8 cellular contexts compared by ENCODE assay signal in genomic region chr4:41360911-41361830, GRCh38.
DNase-seq lines count a peak whose midpoint lies in the region; ATAC-seq, FAIRE-seq and TF ChIP-seq lines count a peak whose summit lies in the region.

No MANE protein-coding gene starts in this region.

- CTCF ChIA-PET in endothelial cell of umbilical vein (lab: Charles Lee) (interaction anchor here (0.6 to 2.7 kb wide), 8 partner anchors 16 to 300 kb away, joined by 3 to 13 read pairs (median 5); no protein-coding TSS in a partner anchor), T-cell (lab: Charles Lee) (no interaction called here)

- no TSS peak for BruUV-seq in endothelial cell of umbilical vein (replicated peaks; lab: Mats Ljungman, UMichigan)

- H3K36me3 Mint-ChIP-seq in mesothelial cell of epicardium = no peaks in the 10 kb centered on the region
- H3K36me3 Mint-ChIP-seq in T-cell = no peaks in the 10 kb centered on the region
- no peaks in the 10 kb centered on the region for H3K36me3 Mint-ChIP-seq in effector memory CD8-positive, alpha-beta T cell (ENCODE audit: insufficient read depth)

- no peak overlapping the region for H3K9ac ChIP-seq in endothelial cell of umbilical vein (replicated peaks; ENCODE audit: extremely low read depth, insufficient read depth, low read length)

- H3K27me3 ChIP-seq in endothelial cell of umbilical vein (ENCODE audit: control insufficient read depth in 2 of 2, insufficient read depth in 2 of 2, low read length in 2 of 2) = peaks cover 11 to 58% of the 10 kb centered on the region in 2 experiments

- dilution Hi-C loops in endothelial cell of umbilical vein (cut with MboI; ENCODE audit: extremely low pct_ligation_motif_present, low sequenced_read_pairs) = no loop called here

- no peak for TF ChIP-seq POLR2A in H54 (IDR thresholded peaks at IDR 0.05; ENCODE audit: low read depth, low read length)
- TF ChIP-seq POLR2A in endothelial cell of umbilical vein (IDR thresholded peaks at IDR 0.05; ENCODE audit: low read depth, low read length) = no peak

- H4K20me1 ChIP-seq in endothelial cell of umbilical vein (replicated peaks; ENCODE audit: control insufficient read depth, extremely low read depth, insufficient read depth, low read length) = no peaks in the 10 kb centered on the region

- DNase-seq in H54 (ENCODE audit: insufficient read length, low spot score) = peak; percentile 32
- DNase-seq in NCI-H69 (lab: John Stamatoyannopoulos, UW) = peak; percentile 37
- peak; percentile 50 for DNase-seq in endothelial cell of umbilical vein (ENCODE audit: low read depth, low spot score)
- peak; percentile 30 to 67 for DNase-seq in mesothelial cell of epicardium (ENCODE audit: low spot score in 2 of 2, unreplicated experiment in 2 of 2)
- no peak for DNase-seq in T-cell
- no peak for DNase-seq in effector memory CD8-positive, alpha-beta T cell

- ATAC-seq in T-cell (replicated peaks in 1 of 4) = no peak
- ATAC-seq in HG03439 (IDR thresholded peaks at IDR 0.05; ENCODE audit: unreplicated experiment) = no peak
- ATAC-seq in effector memory CD8-positive, alpha-beta T cell (replicated peaks) = no peak

- H3K27ac ChIP-seq in endothelial cell of umbilical vein (ENCODE audit: insufficient read depth, low read depth, low read length) (no peak overlapping the region), urinary bladder (ENCODE audit: low read depth) (peak overlapping the region; percentile 29)

- peak overlapping the region; percentile 69 for H2AFZ ChIP-seq in endothelial cell of umbilical vein (ENCODE audit: low read depth, low read length)

- H3K27me3 Mint-ChIP-seq in mesothelial cell of epicardium (ENCODE audit: low read depth) (no peaks in the 10 kb centered on the region), T-cell (peaks cover 33 to 52% of the 10 kb centered on the region in 2 donors)
- H3K27me3 Mint-ChIP-seq in effector memory CD8-positive, alpha-beta T cell = peaks cover 25 to 44% of the 10 kb centered on the region in 2 donors

- WGBS in urinary bladder = under 1% methylated on average over 67 of the region's 67 CpGs

- FAIRE-seq in H54 (lab: Jason Lieb, UNC) (no peak), endothelial cell of umbilical vein (lab: Jason Lieb, UNC) (no peak)

- intact Hi-C loops in endothelial cell of umbilical vein (cut with micrococcal nuclease) = loop anchor here (2.0 to 10.0 kb wide), 4 partner anchors 24 to 284 kb away; partner anchors contain the start of gene LIMCH1

- H3K4me1 Mint-ChIP-seq in mesothelial cell of epicardium = peaks cover 33% of the 10 kb centered on the region
- H3K4me1 Mint-ChIP-seq in T-cell = peaks cover 0 to 3% (median 0%) of the 10 kb centered on the region in 3 donors
- H3K4me1 Mint-ChIP-seq in effector memory CD8-positive, alpha-beta T cell (ENCODE audit: low read depth in 2 of 2) = no peaks in the 10 kb centered on the region

- no peaks in the 10 kb centered on the region for H3K9me3 ChIP-seq in endothelial cell of umbilical vein (replicated peaks; ENCODE audit: control insufficient read depth, insufficient read depth, low read length)

- peaks cover 0 to 2% of the 10 kb centered on the region in 2 experiments for H3K36me3 ChIP-seq in endothelial cell of umbilical vein (ENCODE audit: control insufficient read depth in 2 of 2, extremely low read depth in 1 of 2, insufficient read depth in 2 of 2, low read length in 2 of 2)
- H3K36me3 ChIP-seq in urinary bladder (ENCODE audit: insufficient read depth) = no peaks in the 10 kb centered on the region

- POLR2A ChIA-PET in endothelial cell of umbilical vein (lab: Charles Lee) = no interaction called here
- POLR2A ChIA-PET in T-cell (lab: Charles Lee) = no interaction called here

- H3K4me2 ChIP-seq in endothelial cell of umbilical vein (ENCODE audit: insufficient read depth, low read length) = peak overlapping the region; percentile 51

- peak overlapping the region; percentile 9 to 76 (median 39) for H3K4me3 ChIP-seq in endothelial cell of umbilical vein (replicated peaks in 1 of 3; ENCODE audit: insufficient read depth in 1 of 3, low read depth in 1 of 3, low read length in 3 of 3)
- H3K4me3 ChIP-seq in urinary bladder (ENCODE audit: low read depth, low read length) = peak overlapping the region; percentile 61

- H3K27ac Mint-ChIP-seq in mesothelial cell of epicardium = peak overlapping the region; percentile 41
- H3K27ac Mint-ChIP-seq in T-cell = no peak overlapping the region
- no peak overlapping the region for H3K27ac Mint-ChIP-seq in effector memory CD8-positive, alpha-beta T cell

- TF ChIP-seq CTCF in endothelial cell of umbilical vein (IDR thresholded peaks at IDR 0.05; ENCODE audit: extremely low read depth in 1 of 2, insufficient read depth in 1 of 2, low read depth in 1 of 2, low read length in 2 of 2) (no peak), mesothelial cell of epicardium (IDR thresholded peaks at IDR 0.05; ENCODE audit: unreplicated experiment) (no peak)

- no peaks in the 10 kb centered on the region for H3K9me3 Mint-ChIP-seq in mesothelial cell of epicardium
- H3K9me3 Mint-ChIP-seq in T-cell = peaks cover 0 to 3% (median 0%) of the 10 kb centered on the region in 3 donors
- peaks cover 0 to 2% of the 10 kb centered on the region in 2 donors for H3K9me3 Mint-ChIP-seq in effector memory CD8-positive, alpha-beta T cell

- H3K9me1 ChIP-seq in endothelial cell of umbilical vein (replicated peaks; ENCODE audit: control insufficient read depth, extremely low read depth, insufficient read depth, low read length) = no peaks in the 10 kb centered on the region

- H3K79me2 ChIP-seq in endothelial cell of umbilical vein (ENCODE audit: control insufficient read depth, insufficient read depth, low read length) = no peaks in the 10 kb centered on the region

- peaks cover 3% of the 10 kb centered on the region for H3K4me1 ChIP-seq in endothelial cell of umbilical vein (ENCODE audit: control insufficient read depth, extremely low read depth, insufficient read depth, low read length)
- peaks cover 3% of the 10 kb centered on the region for H3K4me1 ChIP-seq in urinary bladder (ENCODE audit: insufficient read depth)

- peak overlapping the region; percentile 83 for H3K4me3 Mint-ChIP-seq in mesothelial cell of epicardium
- H3K4me3 Mint-ChIP-seq in T-cell = peak overlapping the region in 1 of 3 donors; percentile 1
- H3K4me3 Mint-ChIP-seq in effector memory CD8-positive, alpha-beta T cell = no peak overlapping the region

TF ChIP-seq in endothelial cell of umbilical vein, 7 proteins besides CTCF, POLR2A, EP300 and RAD21:
- TF ChIP-seq FOS (IDR thresholded peaks at IDR 0.05; ENCODE audit: borderline replicate concordance, insufficient read depth, low read length) = no peak
- no peak for TF ChIP-seq JUN (IDR thresholded peaks at IDR 0.05; ENCODE audit: borderline replicate concordance, insufficient read depth, insufficient read length, low read depth)
- no peak for TF ChIP-seq MYC (IDR thresholded peaks at IDR 0.05; ENCODE audit: low read depth, low read length)
- TF ChIP-seq GATA2 (IDR thresholded peaks at IDR 0.05; ENCODE audit: insufficient read depth, insufficient read length, low read depth, low read length) = no peak
- no peak for TF ChIP-seq MAX (IDR thresholded peaks at IDR 0.05; ENCODE audit: insufficient read depth, insufficient read length)
- no peak for TF ChIP-seq POLR2AphosphoS5 (IDR thresholded peaks at IDR 0.05; ENCODE audit: insufficient read depth, low read depth, low read length)
- TF ChIP-seq EZH2 (IDR thresholded peaks at IDR 0.05; ENCODE audit: borderline replicate concordance, low read depth, low read length, severe bottlenecking) = peak; percentile 91

Comparison
In these comparisons a context has a peak if more than half of its experiments do, and no peak if none do; other contexts are left out.
1. DNase-seq: peak in H54 (single experiment), NCI-H69 (single experiment), endothelial cell of umbilical vein (single experiment) and mesothelial cell of epicardium (2 of 2); none in T-cell (0 of 34) and effector memory CD8-positive, alpha-beta T cell (0 of 3).